8 cellular contexts compared by ENCODE assay signal in genomic region chr4:56129431-56129861, GRCh38.
DNase-seq lines count a peak whose midpoint lies in the region; ATAC-seq and TF ChIP-seq lines count a peak whose summit lies in the region.

No MANE protein-coding gene starts in this region.

- in situ Hi-C loops in brain microvascular endothelial cell (cut with HindIII; ENCODE audit: low pct_ligation_motif_present, low sequenced_read_pairs) = no loop called here

- H3K4me3 ChIP-seq in brain microvascular endothelial cell (ENCODE audit: low read depth, low read length) = no peak overlapping the region
- no peak overlapping the region for H3K4me3 ChIP-seq in retinal pigment epithelial cell (ENCODE audit: low read length)

- DNase-seq in NCI-H82 (lab: John Stamatoyannopoulos, UW) (peak; percentile 24), NCI-H82 treated with DMSO at 0.1 percent for 48 hours (lab: John Stamatoyannopoulos, UW; ENCODE audit: unreplicated experiment) (no peak), LoVo (ENCODE audit: low spot score) (peak; percentile 37), brain microvascular endothelial cell (no peak), retinal pigment epithelial cell (ENCODE audit: low read depth) (peak; percentile 25), foreskin melanocyte (no peak), 8988T (no peak)

- TF ChIP-seq CTCF in brain microvascular endothelial cell (IDR thresholded peaks at IDR 0.05; ENCODE audit: low read depth, low read length, missing control alignments) (peak; percentile 35), retinal pigment epithelial cell (conservative IDR thresholded peaks at IDR 0.05; ENCODE audit: low read depth, low read length) (peak; percentile 66)

- ATAC-seq in HG03095 (IDR thresholded peaks at IDR 0.05; ENCODE audit: unreplicated experiment) = no peak

- no peak overlapping the region for H3K27ac ChIP-seq in brain microvascular endothelial cell

- no peaks in the 10 kb centered on the region for H3K36me3 ChIP-seq in brain microvascular endothelial cell (replicated peaks)

- no peaks in the 10 kb centered on the region for H3K27me3 ChIP-seq in brain microvascular endothelial cell (replicated peaks)

Comparison
In these comparisons a context has a peak if more than half of its experiments do, and no peak if none do; other contexts are left out.
1. DNase-seq: peak in NCI-H82 (single experiment), LoVo (single experiment) and retinal pigment epithelial cell (single experiment); none in NCI-H82 treated with DMSO at 0.1 percent for 48 hours (single experiment), brain microvascular endothelial cell (single experiment), foreskin melanocyte (single experiment) and 8988T (single experiment).